Comparison of ENCODE assay signal across 1 cellular context in genomic region chr18:59881728-59882685, GRCh38.
A peak's percentile ranks its signal among the peaks of the same experiment; 100 is the strongest.
TF ChIP-seq lines count a peak whose summit lies in the region.

No MANE protein-coding gene starts in this region.

TF ChIP-seq in K562, 482 proteins besides CTCF, POLR2A, EP300 and RAD21 (continued from another document):
- peak; percentile 55; the same call in 1 of the 2 replicates for TF ChIP-seq TEAD4 (IDR thresholded peaks at IDR 0.05; ENCODE audit: low read length)
- TF ChIP-seq TEAD4 (CRISPR knock-in tag; IDR thresholded peaks at IDR 0.05; ENCODE audit: borderline replicate concordance) = no peak
- no peak for TF ChIP-seq FOXP4 (CRISPR knock-in tag; IDR thresholded peaks at IDR 0.05; ENCODE audit: borderline replicate concordance)
- peak; percentile 67; the same call in 1 of the 2 replicates for TF ChIP-seq MEF2A (IDR thresholded peaks at IDR 0.05; ENCODE audit: control insufficient read depth, low read depth, low read length)
- TF ChIP-seq NFE2 (IDR thresholded peaks at IDR 0.05; ENCODE audit: low read depth) = no peak
- TF ChIP-seq TCF3 (CRISPR knock-in tag; IDR thresholded peaks at IDR 0.05) = peak; percentile 61
- TF ChIP-seq, protein P1, sequence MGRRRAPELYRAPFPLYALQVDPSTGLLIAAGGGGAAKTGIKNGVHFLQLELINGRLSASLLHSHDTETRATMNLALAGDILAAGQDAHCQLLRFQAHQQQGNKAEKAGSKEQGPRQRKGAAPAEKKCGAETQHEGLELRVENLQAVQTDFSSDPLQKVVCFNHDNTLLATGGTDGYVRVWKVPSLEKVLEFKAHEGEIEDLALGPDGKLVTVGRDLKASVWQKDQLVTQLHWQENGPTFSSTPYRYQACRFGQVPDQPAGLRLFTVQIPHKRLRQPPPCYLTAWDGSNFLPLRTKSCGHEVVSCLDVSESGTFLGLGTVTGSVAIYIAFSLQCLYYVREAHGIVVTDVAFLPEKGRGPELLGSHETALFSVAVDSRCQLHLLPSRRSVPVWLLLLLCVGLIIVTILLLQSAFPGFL (CRISPR knock-in tag; IDR thresholded peaks at IDR 0.05) = no peak
- TF ChIP-seq CBFA2T2 (conservative IDR thresholded peaks at IDR 0.05) = peak; percentile 49
- TF ChIP-seq RFX1 (IDR thresholded peaks at IDR 0.05) = peak; percentile 52
- TF ChIP-seq JUND (IDR thresholded peaks at IDR 0.05; ENCODE audit: borderline replicate concordance, low read depth, low read length) = peak; percentile 51
- TF ChIP-seq JUND (tag; IDR thresholded peaks at IDR 0.05; ENCODE audit: borderline replicate concordance, low read depth, low read length) = no peak; the same call in 2 of the 3 replicates
- TF ChIP-seq GATA2 (CRISPR knock-in tag; IDR thresholded peaks at IDR 0.05) = 0 out of 2 replicates have a peak, but pooled peaks have one; percentile 36
- peak; percentile 58 for TF ChIP-seq ARID1B (IDR thresholded peaks at IDR 0.05)
- TF ChIP-seq ZNF75A (CRISPR knock-in tag; IDR thresholded peaks at IDR 0.05) = no peak
- no peak for TF ChIP-seq CAMTA2 (CRISPR knock-in tag; conservative IDR thresholded peaks at IDR 0.05)
- TF ChIP-seq TAL1 (IDR thresholded peaks at IDR 0.05) = peak; percentile 39; the same call in 1 of the 2 replicates
- TF ChIP-seq FOXM1 (IDR thresholded peaks at IDR 0.05; ENCODE audit: low read depth) = 0 out of 2 replicates have a peak, but pooled peaks have one; percentile 28
- TF ChIP-seq FOXM1 (CRISPR knock-in tag; IDR thresholded peaks at IDR 0.05; ENCODE audit: low read depth) = no peak
- TF ChIP-seq USF2 (CRISPR knock-in tag; IDR thresholded peaks at IDR 0.05) = no peak
- no peak for TF ChIP-seq MECOM (CRISPR knock-in tag; IDR thresholded peaks at IDR 0.05)
- peak; percentile 46; the same call in 1 of the 2 replicates for TF ChIP-seq SMARCE1 (IDR thresholded peaks at IDR 0.05)
- no peak for TF ChIP-seq ZNF764 (CRISPR knock-in tag; IDR thresholded peaks at IDR 0.05; ENCODE audit: low read depth)
- no peak for TF ChIP-seq TBP (optimal IDR thresholded peaks at IDR 0.05; ENCODE audit: low read depth, low read length)
- no peak for TF ChIP-seq KAT8 (IDR thresholded peaks at IDR 0.05; ENCODE audit: low read depth)
- no peak for TF ChIP-seq SMARCC2 (IDR thresholded peaks at IDR 0.05; ENCODE audit: low read depth)
- TF ChIP-seq ZFP36 (IDR thresholded peaks at IDR 0.05; ENCODE audit: low read depth, low read length, partially characterized antibody) = no peak
- TF ChIP-seq ZBED1 (IDR thresholded peaks at IDR 0.05) = no peak
- TF ChIP-seq, protein P2, sequence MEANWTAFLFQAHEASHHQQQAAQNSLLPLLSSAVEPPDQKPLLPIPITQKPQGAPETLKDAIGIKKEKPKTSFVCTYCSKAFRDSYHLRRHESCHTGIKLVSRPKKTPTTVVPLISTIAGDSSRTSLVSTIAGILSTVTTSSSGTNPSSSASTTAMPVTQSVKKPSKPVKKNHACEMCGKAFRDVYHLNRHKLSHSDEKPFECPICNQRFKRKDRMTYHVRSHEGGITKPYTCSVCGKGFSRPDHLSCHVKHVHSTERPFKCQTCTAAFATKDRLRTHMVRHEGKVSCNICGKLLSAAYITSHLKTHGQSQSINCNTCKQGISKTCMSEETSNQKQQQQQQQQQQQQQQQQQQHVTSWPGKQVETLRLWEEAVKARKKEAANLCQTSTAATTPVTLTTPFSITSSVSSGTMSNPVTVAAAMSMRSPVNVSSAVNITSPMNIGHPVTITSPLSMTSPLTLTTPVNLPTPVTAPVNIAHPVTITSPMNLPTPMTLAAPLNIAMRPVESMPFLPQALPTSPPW (CRISPR knock-in tag; IDR thresholded peaks at IDR 0.05) = no peak
- TF ChIP-seq ZFP1 (CRISPR knock-in tag; IDR thresholded peaks at IDR 0.05) = no peak
- TF ChIP-seq TAF1 (IDR thresholded peaks at IDR 0.05; ENCODE audit: control insufficient read depth, extremely low read depth, insufficient read depth, low read length, severe bottlenecking) = no peak
- no peak for TF ChIP-seq BCOR (IDR thresholded peaks at IDR 0.05)
- no peak for TF ChIP-seq UBTF (IDR thresholded peaks at IDR 0.05; ENCODE audit: borderline replicate concordance in 1 of 2, low read depth in 2 of 2, low read length in 2 of 2)
- peak; percentile 23; the same call in 1 of the 2 replicates for TF ChIP-seq BACH1 (tag; IDR thresholded peaks at IDR 0.05)
